8 cellular contexts compared by ENCODE assay signal in genomic region chr6:31814677-31815024, GRCh38. TPM values are rescaled to one million over a fixed set of nuclear protein-coding genes. Genes with fewer than 3 reads are reported as not detected.
DNase-seq lines count a peak whose midpoint lies in the region; ATAC-seq and TF ChIP-seq lines count a peak whose summit lies in the region.

No MANE protein-coding gene starts in this region.

- peak overlapping the region; percentile 81 for H3K4me2 ChIP-seq in BLaER1

- H3K27me3 ChIP-seq in BLaER1 (peaks cover 34% of the 10 kb centered on the region), left lung (no peaks in the 10 kb centered on the region)

- no peak overlapping the region for H3K27ac ChIP-seq in BLaER1
- peak overlapping the region; percentile 96 to 100 for H3K27ac ChIP-seq in left lung

- H3K9ac ChIP-seq in BLaER1, result no peak overlapping the region

- H3K9me3 Mint-ChIP-seq in HFFc6, result peaks cover 11% of the 10 kb centered on the region
- no peaks in the 10 kb centered on the region for H3K9me3 Mint-ChIP-seq in activated CD8-positive, alpha-beta T cell treated with anti-CD3 and anti-CD28 coated beads for 36 hours

- H3K4me1 ChIP-seq in BLaER1 (peaks cover 32% of the 10 kb centered on the region), left lung (peaks cover 20 to 47% of the 10 kb centered on the region in 2 donors)

- peak overlapping the region; percentile 94 for H3K4me3 Mint-ChIP-seq in HFFc6
- H3K4me3 Mint-ChIP-seq in activated CD8-positive, alpha-beta T cell treated with anti-CD3 and anti-CD28 coated beads for 36 hours, result peak overlapping the region; percentile 85

- H3K36me3 Mint-ChIP-seq in HFFc6 (ENCODE audit: low read depth), result peaks cover 18% of the 10 kb centered on the region
- H3K36me3 Mint-ChIP-seq in activated CD8-positive, alpha-beta T cell treated with anti-CD3 and anti-CD28 coated beads for 36 hours (ENCODE audit: low read depth), result peaks cover 6% of the 10 kb centered on the region

- no peak for TF ChIP-seq CTCF in HFFc6 (IDR thresholded peaks at IDR 0.05)
- TF ChIP-seq CTCF in activated CD8-positive, alpha-beta T cell treated with anti-CD3 and anti-CD28 coated beads for 36 hours (IDR thresholded peaks at IDR 0.05), result no peak
- TF ChIP-seq CTCF in left lung (IDR thresholded peaks at IDR 0.05), result no peak

- H3K9me3 ChIP-seq in BLaER1 (no peaks in the 10 kb centered on the region), left lung (no peaks in the 10 kb centered on the region)

- peak overlapping the region; percentile 65 for H3K4me3 ChIP-seq in BLaER1
- peak overlapping the region; percentile 37 to 56 for H3K4me3 ChIP-seq in left lung

- H3K27ac Mint-ChIP-seq in HFFc6, result peak overlapping the region; percentile 99
- H3K27ac Mint-ChIP-seq in activated CD8-positive, alpha-beta T cell treated with anti-CD3 and anti-CD28 coated beads for 36 hours, result peak overlapping the region; percentile 92

- no peaks in the 10 kb centered on the region for H4K20me1 ChIP-seq in BLaER1

- H3K4me1 Mint-ChIP-seq in HFFc6 (ENCODE audit: low read depth), result peaks cover 38% of the 10 kb centered on the region
- H3K4me1 Mint-ChIP-seq in activated CD8-positive, alpha-beta T cell treated with anti-CD3 and anti-CD28 coated beads for 36 hours (ENCODE audit: low read depth), result peaks cover 37% of the 10 kb centered on the region

- CTCF ChIA-PET in activated CD8-positive, alpha-beta T cell treated with anti-CD3 and anti-CD28 coated beads for 36 hours (lab: Charles Lee), result interaction anchor here (0.9 to 3.7 kb wide), 6 partner anchors 8 to 76 kb away, joined by 3 to 16 read pairs (median 4); partner anchors contain the start of genes LSM2, MSH5 and VARS1

- ATAC-seq in activated CD8-positive, alpha-beta T cell treated with anti-CD3 and anti-CD28 coated beads for 36 hours, result peak; percentile 53
- ATAC-seq in left lung, result peak; percentile 62
- ATAC-seq in HG02884 (IDR thresholded peaks at IDR 0.05; ENCODE audit: unreplicated experiment), result no peak

- DNase-seq in HFFc6 (peak; percentile 98), NCI-H526 (lab: John Stamatoyannopoulos, UW) (peak; percentile 96 to 97), left lung (peak; percentile 93 to 97)
- DNase-seq in activated CD8-positive, alpha-beta T cell treated with anti-CD3 and anti-CD28 coated beads for 36 hours, result peak; percentile 76
- DNase-seq in effector CD4-positive, alpha-beta T cell, result peak; percentile 56
- DNase-seq in stimulated activated CD4-positive, alpha-beta T cell treated with anti-CD3 and anti-CD28 coated beads, Interleukin-2, amount 100 ng/mL, for 24 hours, result peak; percentile 74 to 75

- POLR2A ChIA-PET in activated CD8-positive, alpha-beta T cell treated with anti-CD3 and anti-CD28 coated beads for 36 hours (lab: Charles Lee), result interaction anchor here (0.9 to 1.6 kb wide), 3 partner anchors 8 to 17 kb away, joined by 3 to 6 read pairs (median 4); partner anchors contain the start of gene LSM2

- intact Hi-C loops in activated CD8-positive, alpha-beta T cell treated with anti-CD3 and anti-CD28 coated beads for 36 hours (cut with micrococcal nuclease), result no loop called here
- intact Hi-C loops in left lung (cut with DNase I), result no loop called here

- H3K36me3 ChIP-seq in BLaER1 (no peaks in the 10 kb centered on the region), left lung (no peaks in the 10 kb centered on the region)

- H3K27me3 Mint-ChIP-seq in HFFc6 (ENCODE audit: insufficient read depth), result peaks cover 8% of the 10 kb centered on the region
- H3K27me3 Mint-ChIP-seq in activated CD8-positive, alpha-beta T cell treated with anti-CD3 and anti-CD28 coated beads for 36 hours, result no peaks in the 10 kb centered on the region

RNA-seq across cellular contexts. Expression of gene HSPA1L, which starts 0.4 kb away (rescaled TPM):
- 1 to 10 TPM; 1.2 to 1.9 (median 1.6) TPM for total RNA-seq in HFFc6 (2021; fragmentation: NEBNext Ultra II Directional; extraction: Animal tissue kit (Norgen Biotek cat#: 25700))
- total RNA-seq in activated CD8-positive, alpha-beta T cell treated with anti-CD3 and anti-CD28 coated beads for 36 hours, result 1 to 10 TPM; 1.7 to 2.0 TPM
- 1 to 10 TPM in 1 of 2 donors, under 1 TPM in 1; 0.99 to 1.2 TPM for total RNA-seq in left lung

RNA-seq across cellular contexts. Expression of gene HSPA1A, which starts 0.7 kb away (rescaled TPM):
- total RNA-seq in HFFc6 (2021; fragmentation: NEBNext Ultra II Directional; extraction: Animal tissue kit (Norgen Biotek cat#: 25700)), result 100 to 1,000 TPM in 1 of 6 experiments, 10 to 100 TPM in 5; 78.5 to 102 (median 84.7) TPM
- 10 to 100 TPM; 36.6 to 37.8 TPM for total RNA-seq in activated CD8-positive, alpha-beta T cell treated with anti-CD3 and anti-CD28 coated beads for 36 hours
- total RNA-seq in left lung, result 100 to 1,000 TPM; 155 to 205 TPM

RNA-seq across cellular contexts. Expression of gene LSM2, which starts 7.9 kb away (rescaled TPM):
- total RNA-seq in HFFc6 (2021; fragmentation: NEBNext Ultra II Directional; extraction: Animal tissue kit (Norgen Biotek cat#: 25700)), result 10 to 100 TPM; 31.8 to 48.5 (median 43.4) TPM
- total RNA-seq in activated CD8-positive, alpha-beta T cell treated with anti-CD3 and anti-CD28 coated beads for 36 hours, result 100 to 1,000 TPM; 117 to 120 TPM
- total RNA-seq in left lung, result 10 to 100 TPM; 38.7 to 51.5 TPM

RNA-seq across cellular contexts. Expression of gene HSPA1B, which starts 12.9 kb away (rescaled TPM):
- total RNA-seq in HFFc6 (2021; fragmentation: NEBNext Ultra II Directional; extraction: Animal tissue kit (Norgen Biotek cat#: 25700)), result 100 to 1,000 TPM in 2 of 6 experiments, 10 to 100 TPM in 4; 95.5 to 116 (median 98.9) TPM
- total RNA-seq in activated CD8-positive, alpha-beta T cell treated with anti-CD3 and anti-CD28 coated beads for 36 hours, result 10 to 100 TPM; 50.4 to 50.8 TPM
- total RNA-seq in left lung, result 100 to 1,000 TPM; 104 to 180 TPM

RNA-seq across cellular contexts. Expression of gene VARS1, which starts 19.1 kb away (rescaled TPM):
- 100 to 1,000 TPM; 117 to 144 (median 127) TPM for total RNA-seq in HFFc6 (2021; fragmentation: NEBNext Ultra II Directional; extraction: Animal tissue kit (Norgen Biotek cat#: 25700))
- total RNA-seq in activated CD8-positive, alpha-beta T cell treated with anti-CD3 and anti-CD28 coated beads for 36 hours, result 100 to 1,000 TPM; 150 to 153 TPM
- total RNA-seq in left lung, result 100 to 1,000 TPM in 1 of 2 donors, 10 to 100 TPM in 1; 43.6 to 103 TPM
